ENCODE assay signal across 19 cellular contexts in genomic region chr4:6494431-6495295, GRCh38. TPM values are rescaled to one million over a fixed set of nuclear protein-coding genes. Genes with fewer than 3 reads are reported as not detected.
DNase-seq lines count a peak whose midpoint lies in the region; ATAC-seq and TF ChIP-seq lines count a peak whose summit lies in the region.
"Had no signal": no experiment of that assay in that cellular context is flagged by ENCODE, and none has a peak within 500 bp of the region (broad histone marks: within the 10 kb centered on the region; RNA-seq: fewer than 3 reads in every experiment).

No MANE protein-coding gene starts in this region.

- H3K27ac ChIP-seq in caudate nucleus (ENCODE audit: low read depth, low read length) (peak overlapping the region; percentile 89), temporal lobe (ENCODE audit: low read depth, low read length) (peak overlapping the region; percentile 47), Peyer's patch (no peak overlapping the region), WERI-Rb-1 (no peak overlapping the region)
- H3K27ac ChIP-seq: 22Rv1 had no signal

- POLR2A ChIA-PET in activated CD4-positive, alpha-beta T cell treated with anti-CD3 and anti-CD28 coated beads, Interleukin-2, amount 10 ng/mL, durations not matched to agents 7 days and 5 days (lab: Charles Lee), result no interaction called here

- no peaks in the 10 kb centered on the region for H3K27me3 ChIP-seq in Peyer's patch
- no peaks in the 10 kb centered on the region for H3K27me3 ChIP-seq in WERI-Rb-1 (ENCODE audit: insufficient read depth, low read depth, severe bottlenecking)

- CTCF ChIA-PET in activated CD4-positive, alpha-beta T cell treated with anti-CD3 and anti-CD28 coated beads, Interleukin-2, amount 10 ng/mL, durations not matched to agents 7 days and 5 days (lab: Charles Lee), result no interaction called here

- DNase-seq in activated CD4-positive, alpha-beta T cell treated with anti-CD3 and anti-CD28 coated beads, Interleukin-2, amount 10 ng/mL, durations not matched to agents 7 days and 5 days, result peak; percentile 2
- DNase-seq in activated CD4-positive, alpha-beta T cell treated with anti-CD3 and anti-CD28 coated beads for 48 hours, result no peak
- DNase-seq in caudate nucleus (lab: John Stamatoyannopoulos, UW), result no peak
- peak; percentile 34 for DNase-seq in left lobe of liver (ENCODE audit: low spot score)
- no peak for DNase-seq in Peyer's patch
- DNase-seq in WERI-Rb-1, result no peak
- no peak for DNase-seq in effector CD4-positive, alpha-beta T cell
- DNase-seq: CD4-positive, CD25-positive, alpha-beta regulatory T cell; EL; Karpas-422; MM.1S; NCI-H1694 treated with DMSO at 0.1 percent for 48 hours; NCI-H226; NCI-H524 treated with DMSO at 0.1 percent for 48 hours had no signal

- H3K9me3 Mint-ChIP-seq in activated CD4-positive, alpha-beta T cell treated with anti-CD3 and anti-CD28 coated beads, Interleukin-2, amount 10 ng/mL, durations not matched to agents 7 days and 5 days, result peaks cover 8% of the 10 kb centered on the region

- no peak overlapping the region for H3K27ac Mint-ChIP-seq in activated CD4-positive, alpha-beta T cell treated with anti-CD3 and anti-CD28 coated beads, Interleukin-2, amount 10 ng/mL, durations not matched to agents 7 days and 5 days
- H3K27ac Mint-ChIP-seq: B cell; CD4-positive, CD25-positive, alpha-beta regulatory T cell had no signal

- H3K9me3 ChIP-seq in Peyer's patch (peaks cover 0 to 16% (median 0%) of the 10 kb centered on the region in 4 donors), WERI-Rb-1 (ENCODE audit: severe bottlenecking) (no peaks in the 10 kb centered on the region)

- H3K4me1 Mint-ChIP-seq in activated CD4-positive, alpha-beta T cell treated with anti-CD3 and anti-CD28 coated beads, Interleukin-2, amount 10 ng/mL, durations not matched to agents 7 days and 5 days, result no peaks in the 10 kb centered on the region
- H3K4me1 Mint-ChIP-seq: B cell; CD4-positive, CD25-positive, alpha-beta regulatory T cell had no signal

- peaks cover 6% of the 10 kb centered on the region for H3K27me3 Mint-ChIP-seq in activated CD4-positive, alpha-beta T cell treated with anti-CD3 and anti-CD28 coated beads, Interleukin-2, amount 10 ng/mL, durations not matched to agents 7 days and 5 days

- TF ChIP-seq CTCF in Peyer's patch (IDR thresholded peaks at IDR 0.05) (no peak), WERI-Rb-1 (IDR thresholded peaks at IDR 0.05; ENCODE audit: low read depth, low read length) (no peak)

- no peak for ATAC-seq in left lobe of liver
- ATAC-seq: Panc1 had no signal

- no peak overlapping the region for H3K4me3 Mint-ChIP-seq in activated CD4-positive, alpha-beta T cell treated with anti-CD3 and anti-CD28 coated beads, Interleukin-2, amount 10 ng/mL, durations not matched to agents 7 days and 5 days
- H3K4me3 Mint-ChIP-seq: B cell; CD4-positive, CD25-positive, alpha-beta regulatory T cell had no signal

- no peaks in the 10 kb centered on the region for H3K36me3 Mint-ChIP-seq in activated CD4-positive, alpha-beta T cell treated with anti-CD3 and anti-CD28 coated beads, Interleukin-2, amount 10 ng/mL, durations not matched to agents 7 days and 5 days (ENCODE audit: low read depth)
- H3K36me3 Mint-ChIP-seq: CD4-positive, CD25-positive, alpha-beta regulatory T cell had no signal

- no peak for TF ChIP-seq POLR2A in Peyer's patch (IDR thresholded peaks at IDR 0.05)

- H3K4me3 ChIP-seq in Peyer's patch, result no peak overlapping the region
- H3K4me3 ChIP-seq in WERI-Rb-1 (ENCODE audit: low read depth, low read length), result no peak overlapping the region

- H3K36me3 ChIP-seq in Peyer's patch (no peaks in the 10 kb centered on the region), WERI-Rb-1 (no peaks in the 10 kb centered on the region)

- H3K4me1 ChIP-seq in Peyer's patch, result no peaks in the 10 kb centered on the region

RNA-seq across cellular contexts. Expression of gene PPP2R2C, which starts 22.2 kb away (rescaled TPM):
- not detected for total RNA-seq in activated CD4-positive, alpha-beta T cell treated with anti-CD3 and anti-CD28 coated beads, Interleukin-2, amount 10 ng/mL, durations not matched to agents 7 days and 5 days
- total RNA-seq in left lobe of liver (0.13 TPM), temporal lobe (59.5 TPM), Peyer's patch (1 to 10 TPM in 1 of 4 donors, under 1 TPM in 1, not detected in 2; 0.27 to 4.1 TPM)
- total RNA-seq: B cell; CD4-positive, CD25-positive, alpha-beta regulatory T cell; IMR-90 had no signal

Comparison
In these comparisons a context has a peak if more than half of its experiments do, and no peak if none do; other contexts are left out.
1. DNase-seq: peak in activated CD4-positive, alpha-beta T cell treated with anti-CD3 and anti-CD28 coated beads, Interleukin-2, amount 10 ng/mL, durations not matched to agents 7 days and 5 days (single experiment) and left lobe of liver (single experiment); none in activated CD4-positive, alpha-beta T cell treated with anti-CD3 and anti-CD28 coated beads for 48 hours (single experiment), caudate nucleus (0 of 61), Peyer's patch (0 of 3), WERI-Rb-1 (single experiment) and effector CD4-positive, alpha-beta T cell (single experiment).
2. H3K27ac ChIP-seq: peak in caudate nucleus (single experiment) and temporal lobe (single experiment); none in Peyer's patch (0 of 4) and WERI-Rb-1 (single experiment).
3. RNA of gene PPP2R2C, which starts 22.2 kb away (total RNA-seq): 59.5 TPM in temporal lobe (single experiment); 0.27 to 4.1 TPM in Peyer's patch, 0.13 TPM in left lobe of liver (single experiment) and not detected in activated CD4-positive, alpha-beta T cell treated with anti-CD3 and anti-CD28 coated beads, Interleukin-2, amount 10 ng/mL, durations not matched to agents 7 days and 5 days; every median in the first group is over 10 times any median in the second.